ENCODE assay signal across 19 cellular contexts in genomic region chr22:19823638-19824196, GRCh38. TPM values are rescaled to one million over a fixed set of nuclear protein-coding genes. Genes with fewer than 3 reads are reported as not detected.
DNase-seq lines count a peak whose midpoint lies in the region; ATAC-seq, FAIRE-seq and TF ChIP-seq lines count a peak whose summit lies in the region.
"Had no signal": no experiment of that assay in that cellular context is flagged by ENCODE, and none has a peak within 500 bp of the region (broad histone marks: within the 10 kb centered on the region; RNA-seq: fewer than 3 reads in every experiment).

No MANE protein-coding gene starts in this region.

- H3K27ac Mint-ChIP-seq in mesothelial cell of epicardium = peak overlapping the region; percentile 21
- H3K27ac Mint-ChIP-seq in activated T-helper 17 cell treated with anti-CD3 and anti-CD28 coated beads, Interleukin-2, amount 50 U/mL, for 72 hours = no peak overlapping the region
- H3K27ac Mint-ChIP-seq: B cell; naive thymus-derived CD8-positive, alpha-beta T cell had no signal

- no peak overlapping the region for H3K4me3 ChIP-seq in mammary epithelial cell (replicated peaks in 1 of 3; ENCODE audit: insufficient read depth in 1 of 3, low read depth in 2 of 3, low read length in 3 of 3)
- no peak overlapping the region for H3K4me3 ChIP-seq in GM23248
- H3K4me3 ChIP-seq: heart right ventricle had no signal

- H3K9me3 ChIP-seq in mammary epithelial cell (replicated peaks; ENCODE audit: insufficient read depth, low read length) = no peaks in the 10 kb centered on the region
- H3K9me3 ChIP-seq in GM23248 (ENCODE audit: low read depth) = no peaks in the 10 kb centered on the region
- H3K9me3 ChIP-seq: heart right ventricle, SK-N-SH had no signal

- no peaks in the 10 kb centered on the region for H3K27me3 Mint-ChIP-seq in mesothelial cell of epicardium (ENCODE audit: low read depth)
- no peaks in the 10 kb centered on the region for H3K27me3 Mint-ChIP-seq in activated T-helper 17 cell treated with anti-CD3 and anti-CD28 coated beads, Interleukin-2, amount 50 U/mL, for 72 hours
- H3K27me3 Mint-ChIP-seq: B cell; naive thymus-derived CD8-positive, alpha-beta T cell had no signal

- CTCF ChIA-PET in mammary epithelial cell (lab: Charles Lee; ENCODE audit: low non-redundant PET) = no interaction called here

- H3K36me3 Mint-ChIP-seq in mesothelial cell of epicardium = peaks cover 4% of the 10 kb centered on the region
- no peaks in the 10 kb centered on the region for H3K36me3 Mint-ChIP-seq in activated T-helper 17 cell treated with anti-CD3 and anti-CD28 coated beads, Interleukin-2, amount 50 U/mL, for 72 hours (ENCODE audit: low read depth)

- H3K4me3 Mint-ChIP-seq in mesothelial cell of epicardium = no peak overlapping the region
- H3K4me3 Mint-ChIP-seq in activated T-helper 17 cell treated with anti-CD3 and anti-CD28 coated beads, Interleukin-2, amount 50 U/mL, for 72 hours = no peak overlapping the region
- H3K4me3 Mint-ChIP-seq: B cell; naive thymus-derived CD8-positive, alpha-beta T cell had no signal

- in situ Hi-C loops in mammary epithelial cell (cut with MboI; ENCODE audit: low sequenced_read_pairs in 2 of 2) (no loop called here), GM23248 (cut with MboI) (no loop called here)

- H3K4me1 ChIP-seq in mammary epithelial cell (ENCODE audit: insufficient read depth, low read length) (peaks cover 22% of the 10 kb centered on the region), GM23248 (ENCODE audit: insufficient read depth) (no peaks in the 10 kb centered on the region)
- H3K4me1 ChIP-seq: heart right ventricle had no signal

- peak; percentile 77 for DNase-seq in COLO668 (lab: John Stamatoyannopoulos, UW; ENCODE audit: unreplicated experiment)
- no peak for DNase-seq in HTR-8/SVneo (ENCODE audit: insufficient read length, low spot score)
- DNase-seq in mammary epithelial cell = peak; percentile 86
- DNase-seq in mesothelial cell of epicardium (ENCODE audit: low spot score in 2 of 2, unreplicated experiment in 2 of 2) = peak in 1 of 2 experiments; percentile 43
- DNase-seq in NCI-H526 treated with DMSO at 0.1 percent for 48 hours (lab: John Stamatoyannopoulos, UW) = no peak
- no peak for DNase-seq in GM23248
- DNase-seq in frontal cortex (ENCODE audit: low spot score in 2 of 2) = no peak
- DNase-seq: cerebellar nuclear complex; DMS79; erythroblast; heart right ventricle; left cardiac atrium; NK-92 treated with Interleukin-12 subunit alpha and Interleukin-12 subunit beta, amount 100 ng/mL, for 24 hours; stimulated activated CD4-positive, alpha-beta T cell treated with anti-CD3 and anti-CD28 coated beads, Interleukin-2, amount 100 ng/mL, for 48 hours had no signal

- FAIRE-seq in HTR-8/SVneo (lab: Jason Lieb, UNC) (peak; percentile 92), frontal cortex (lab: Jason Lieb, UNC) (no peak)

- peaks cover 5% of the 10 kb centered on the region for H3K9me3 Mint-ChIP-seq in mesothelial cell of epicardium
- H3K9me3 Mint-ChIP-seq in activated T-helper 17 cell treated with anti-CD3 and anti-CD28 coated beads, Interleukin-2, amount 50 U/mL, for 72 hours = no peaks in the 10 kb centered on the region
- H3K9me3 Mint-ChIP-seq: naive thymus-derived CD8-positive, alpha-beta T cell had no signal

- intact Hi-C loops in mammary epithelial cell (cut with micrococcal nuclease) = no loop called here

- H4K20me1 ChIP-seq in mammary epithelial cell (ENCODE audit: insufficient read depth, low read length) (no peaks in the 10 kb centered on the region), GM23248 (ENCODE audit: insufficient read depth) (no peaks in the 10 kb centered on the region)

- no peak overlapping the region for H2AFZ ChIP-seq in mammary epithelial cell (ENCODE audit: low read depth, low read length)
- no peak overlapping the region for H2AFZ ChIP-seq in GM23248

- peaks cover 32% of the 10 kb centered on the region for H3K4me1 Mint-ChIP-seq in mesothelial cell of epicardium
- H3K4me1 Mint-ChIP-seq in activated T-helper 17 cell treated with anti-CD3 and anti-CD28 coated beads, Interleukin-2, amount 50 U/mL, for 72 hours = peaks cover 5% of the 10 kb centered on the region

- H3K36me3 ChIP-seq in mammary epithelial cell (ENCODE audit: insufficient read depth, low read length) = no peaks in the 10 kb centered on the region
- H3K36me3 ChIP-seq in GM23248 (ENCODE audit: low read depth) = no peaks in the 10 kb centered on the region
- H3K36me3 ChIP-seq: heart right ventricle had no signal

- H3K79me2 ChIP-seq in mammary epithelial cell (ENCODE audit: insufficient read depth, low read length) = no peaks in the 10 kb centered on the region
- H3K79me2 ChIP-seq in GM23248 (ENCODE audit: insufficient read depth) = 0 out of 2 replicates have a peak, but pooled peaks cover 4% of the 10 kb centered on the region

- 22% methylated on average over 13 of the region's 13 CpGs for WGBS in mammary epithelial cell (ENCODE audit: low coverage, missing lambda C conversion rate)
- 96 to 98% methylated on average over 13 of the region's 13 CpGs for WGBS in GM23248 (ENCODE audit: low coverage in 1 of 2, low lambda C conversion rate in 2 of 2, missing lambda C conversion rate in 2 of 2), 2 experiments

- no TSS peak for BruUV-seq in mammary epithelial cell (replicated peaks; lab: Mats Ljungman, UMichigan)

- peak overlapping the region; percentile 43 for H3K4me2 ChIP-seq in mammary epithelial cell (ENCODE audit: insufficient read depth, low read depth, low read length)
- no peak overlapping the region for H3K4me2 ChIP-seq in GM23248 (ENCODE audit: unreplicated experiment)
- H3K4me2 ChIP-seq: SK-N-SH had no signal

- no peaks in the 10 kb centered on the region for H3K27me3 ChIP-seq in mammary epithelial cell (ENCODE audit: insufficient read depth, low read length)
- H3K27me3 ChIP-seq in GM23248 (replicated peaks; ENCODE audit: insufficient read depth) = no peaks in the 10 kb centered on the region
- H3K27me3 ChIP-seq: heart right ventricle had no signal

- H3K9ac ChIP-seq in mammary epithelial cell (ENCODE audit: insufficient read depth, low read length) = no peak overlapping the region
- no peak overlapping the region for H3K9ac ChIP-seq in GM23248
- H3K9ac ChIP-seq: SK-N-SH had no signal

- H3K27ac ChIP-seq in mammary epithelial cell (ENCODE audit: insufficient read depth, low read depth, low read length) (peak overlapping the region; percentile 41), GM23248 (no peak overlapping the region)
- H3K27ac ChIP-seq: heart right ventricle, VCaP had no signal

- no peaks in the 10 kb centered on the region for H3F3A ChIP-seq in GM23248 (ENCODE audit: insufficient read depth)

- TF ChIP-seq CTCF in mammary epithelial cell (conservative IDR thresholded peaks at IDR 0.05 in 1 of 2, IDR thresholded peaks at IDR 0.05 in 1 of 2; ENCODE audit: extremely low read depth in 1 of 2, insufficient read depth in 1 of 2, low read depth in 1 of 2, low read length in 2 of 2) (no peak), mesothelial cell of epicardium (IDR thresholded peaks at IDR 0.05; ENCODE audit: unreplicated experiment) (no peak)

- dilution Hi-C loops in mammary epithelial cell (cut with HindIII; ENCODE audit: low sequenced_read_pairs) = no loop called here

- H3K9me2 ChIP-seq in GM23248 (ENCODE audit: insufficient read depth) = no peaks in the 10 kb centered on the region
- H3K9me2 ChIP-seq: SK-N-SH had no signal

- no peak for ATAC-seq in activated T-helper 17 cell treated with anti-CD3 and anti-CD28 coated beads, Interleukin-2, amount 50 U/mL, for 72 hours (replicated peaks)
- ATAC-seq: heart right ventricle; left cardiac atrium; naive thymus-derived CD8-positive, alpha-beta T cell had no signal

RNA-seq across cellular contexts. Expression of gene GNB1L, which starts 31.0 kb away (rescaled TPM):
- 1 to 10 TPM; 3.8 to 7.8 TPM for total RNA-seq in mammary epithelial cell
- 7.9 TPM for polyA plus RNA-seq in mammary epithelial cell
- polyA minus RNA-seq in mammary epithelial cell = 0.93 TPM
- 9.0 to 9.9 TPM (median 9.8 TPM) in 3 replicates for total RNA-seq in mesothelial cell of epicardium
- total RNA-seq in activated T-helper 17 cell treated with anti-CD3 and anti-CD28 coated beads, Interleukin-2, amount 50 U/mL, for 72 hours = 10 to 100 TPM; 10.8 to 14.4 TPM
- total RNA-seq in GM23248 (2014; rRNA removed; shearing (Covaris generic)) = 16.5 and 22.5 TPM in 2 replicates
- 13.6 and 14.3 TPM in 2 replicates for polyA plus RNA-seq in GM23248 (2016; fragmentation: Nextera tagmentation; extraction: Ambion mirVana)
- 2.9 TPM for total RNA-seq in frontal cortex

RNA-seq across cellular contexts. Expression of gene RTL10, which starts 31.0 kb away (rescaled TPM):
- 10 to 100 TPM; 20.7 to 21.9 TPM for total RNA-seq in mammary epithelial cell
- polyA plus RNA-seq in mammary epithelial cell = 17.8 TPM
- 72.2 TPM for polyA minus RNA-seq in mammary epithelial cell
- total RNA-seq in mesothelial cell of epicardium = 32.2 to 35.1 TPM (median 34.3 TPM) in 3 replicates
- 10 to 100 TPM; 13.0 to 16.4 TPM for total RNA-seq in activated T-helper 17 cell treated with anti-CD3 and anti-CD28 coated beads, Interleukin-2, amount 50 U/mL, for 72 hours
- total RNA-seq in GM23248 (2014; rRNA removed; shearing (Covaris generic)) = 11.9 and 14.2 TPM in 2 replicates
- polyA plus RNA-seq in GM23248 (2016; fragmentation: Nextera tagmentation; extraction: Ambion mirVana) = 22.8 and 23.8 TPM in 2 replicates
- total RNA-seq in frontal cortex = 13.0 TPM

Comparison
In these comparisons a context has a peak if more than half of its experiments do, and no peak if none do; other contexts are left out.
1. DNase-seq: peak in COLO668 (single experiment) and mammary epithelial cell (single experiment); none in HTR-8/SVneo (single experiment), NCI-H526 treated with DMSO at 0.1 percent for 48 hours (single experiment), GM23248 (single experiment) and frontal cortex (0 of 2).